9 cellular contexts compared by ENCODE assay signal in the genomic region with DNA sequence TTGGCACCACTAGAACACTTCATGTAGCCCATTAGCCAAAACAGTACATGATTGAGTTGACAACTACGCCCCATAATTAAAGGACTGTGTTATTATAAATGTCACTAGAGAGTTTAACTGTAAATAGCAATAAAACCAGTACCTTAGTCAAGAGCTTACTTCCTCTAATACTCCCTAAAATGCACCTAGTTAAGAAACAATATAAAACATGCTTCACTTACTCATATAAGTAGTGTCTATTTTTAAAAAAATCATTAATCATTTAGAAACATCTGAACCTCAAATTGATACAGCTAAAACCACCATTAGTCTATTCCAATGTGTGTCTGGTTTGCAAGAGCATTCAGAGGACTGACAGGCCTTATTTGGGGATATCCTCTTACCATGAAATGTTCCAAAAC. TPM values are rescaled to one million over a fixed set of nuclear protein-coding genes. Genes with fewer than 3 reads are reported as not detected.
A peak's percentile ranks its signal among the peaks of the same experiment; 100 is the strongest.
DNase-seq lines count a peak whose midpoint lies in the region; ATAC-seq and FAIRE-seq lines count a peak whose summit lies in the region.
"Had no signal": no experiment of that assay in that cellular context is flagged by ENCODE, and none has a peak within 500 bp of the region (broad histone marks: within the 10 kb centered on the region; RNA-seq: fewer than 3 reads in every experiment).

No MANE protein-coding gene starts in this region.

- peak overlapping the region in 5 of 6 donors; percentile 40 to 76 (median 50) for H3K27ac Mint-ChIP-seq in immature natural killer cell

- 58 to 68% (median 66%) methylated on average over 1 of the region's 1 CpG for WGBS in small intestine, 3 donors

- no peaks in the 10 kb centered on the region for H3K9me3 ChIP-seq in small intestine (ENCODE audit: control insufficient read depth, low read depth)

- peaks cover 16 to 46% (median 28%) of the 10 kb centered on the region in 3 donors for H3K36me3 Mint-ChIP-seq in immature natural killer cell

- H3K4me3 Mint-ChIP-seq in immature natural killer cell: peak overlapping the region in 1 of 5 donors; percentile 47

- peaks cover 51 to 92% of the 10 kb centered on the region in 2 donors for H3K4me1 Mint-ChIP-seq in immature natural killer cell

- no peaks in the 10 kb centered on the region for H3K27me3 ChIP-seq in small intestine (ENCODE audit: control insufficient read depth in 2 of 2, insufficient read depth in 2 of 2, low read length in 2 of 2)

- ATAC-seq in GM21619 (IDR thresholded peaks at IDR 0.05; ENCODE audit: unreplicated experiment): peak; percentile 77
- no peak for ATAC-seq in GM21737 (IDR thresholded peaks at IDR 0.05; ENCODE audit: unreplicated experiment)

- peaks cover 0 to 2% (median 0%) of the 10 kb centered on the region in 3 donors for H3K27me3 Mint-ChIP-seq in immature natural killer cell (ENCODE audit: low read depth in 3 of 3)

- no peaks in the 10 kb centered on the region for H3K4me1 ChIP-seq in small intestine (ENCODE audit: control insufficient read depth in 2 of 2, insufficient read depth in 1 of 2, low read depth in 1 of 2, low read length in 1 of 2)

- no peaks in the 10 kb centered on the region for H3K9me3 Mint-ChIP-seq in immature natural killer cell

- no peak overlapping the region for H3K4me3 ChIP-seq in small intestine (ENCODE audit: low read depth in 1 of 2, low read length in 2 of 2)

- H3K36me3 ChIP-seq in small intestine (ENCODE audit: control insufficient read depth in 2 of 2, insufficient read depth in 2 of 2, low read length in 2 of 2): peaks cover 9 to 14% of the 10 kb centered on the region in 2 donors

- DNase-seq in DMS153 treated with DMSO at 0.1 percent for 48 hours (lab: John Stamatoyannopoulos, UW; ENCODE audit: unreplicated experiment) (peak; percentile 57), NOMO-1 treated with DMSO at 0.1 percent for 48 hours (lab: John Stamatoyannopoulos, UW; ENCODE audit: unreplicated experiment) (peak; percentile 89), immature natural killer cell (no peak), small intestine (no peak), GM19239 (ENCODE audit: insufficient read length, low spot score) (no peak)
- DNase-seq: central memory CD4-positive, alpha-beta T cell; NCI-H524 had no signal

- FAIRE-seq in small intestine (lab: Jason Lieb, UNC) (no peak), GM19239 (lab: Jason Lieb, UNC) (no peak)

- no peak overlapping the region for H3K27ac ChIP-seq in small intestine (ENCODE audit: low read depth in 1 of 2, low read length in 1 of 2)

RNA-seq across cellular contexts. Expression of gene PTP4A2, which starts 25.3 kb away (rescaled TPM):
- 100 to 1,000 TPM; 300 to 552 (median 460) TPM for polyA plus RNA-seq in immature natural killer cell
- 100 to 1,000 TPM; 115 to 129 (median 120) TPM for polyA plus RNA-seq in small intestine

Comparison
In these comparisons a context has a peak if more than half of its experiments do, and no peak if none do; other contexts are left out.
1. DNase-seq: peak in DMS153 treated with DMSO at 0.1 percent for 48 hours (single experiment) and NOMO-1 treated with DMSO at 0.1 percent for 48 hours (single experiment); none in immature natural killer cell (0 of 3), small intestine (single experiment) and GM19239 (single experiment).